Comparison of ENCODE assay signal across 8 cellular contexts in genomic region chr19:27794444-27795042, GRCh38.
DNase-seq lines count a peak whose midpoint lies in the region; ATAC-seq and TF ChIP-seq lines count a peak whose summit lies in the region.

No MANE protein-coding gene starts in this region.

- H3K27ac Mint-ChIP-seq in HFFc6 (peak overlapping the region; percentile 72), memory B cell (peak overlapping the region; percentile 41)

- H3K36me3 Mint-ChIP-seq in HFFc6 (ENCODE audit: low read depth) = peaks cover 14% of the 10 kb centered on the region
- peaks cover 4% of the 10 kb centered on the region for H3K36me3 Mint-ChIP-seq in memory B cell

- H3K4me3 Mint-ChIP-seq in HFFc6 (peak overlapping the region; percentile 93), memory B cell (peak overlapping the region; percentile 95)

- ATAC-seq in memory B cell (ENCODE audit: low read depth) = no peak

- H3K27me3 ChIP-seq in dorsolateral prefrontal cortex = no peaks in the 10 kb centered on the region

- H3K9me3 Mint-ChIP-seq in HFFc6 (no peaks in the 10 kb centered on the region), memory B cell (no peaks in the 10 kb centered on the region)

- intact Hi-C loops in dorsolateral prefrontal cortex (cut with DNase I) = loop anchor here (2.0 to 5.0 kb wide), 2 partner anchors 112 to 113 kb away; no protein-coding TSS in a partner anchor

- peak; percentile 55 for DNase-seq in GM03348 (ENCODE audit: low spot score)
- DNase-seq in HFFc6 = peak; percentile 44
- DNase-seq in RKO (ENCODE audit: low spot score) = peak; percentile 63
- peak in 2 of 10 donors; percentile 10 to 48 for DNase-seq in dorsolateral prefrontal cortex
- DNase-seq in memory B cell (ENCODE audit: low spot score in 2 of 2) = no peak
- peak; percentile 48 for DNase-seq in ureter (ENCODE audit: low spot score)
- no peak for DNase-seq in NCI-H2107 treated with DMSO at 0.1 percent for 48 hours (lab: John Stamatoyannopoulos, UW; ENCODE audit: unreplicated experiment)
- no peak for DNase-seq in NCI-H69 (lab: John Stamatoyannopoulos, UW)

- peak overlapping the region in 55 of 59 donors; percentile 29 to 97 (median 89) for H3K27ac ChIP-seq in dorsolateral prefrontal cortex

- H3K4me1 Mint-ChIP-seq in HFFc6 (ENCODE audit: low read depth) = peaks cover 20% of the 10 kb centered on the region
- peaks cover 18% of the 10 kb centered on the region for H3K4me1 Mint-ChIP-seq in memory B cell

- H3K27me3 Mint-ChIP-seq in HFFc6 (ENCODE audit: insufficient read depth) (no peaks in the 10 kb centered on the region), memory B cell (no peaks in the 10 kb centered on the region)

- TF ChIP-seq CTCF in HFFc6 (IDR thresholded peaks at IDR 0.05) (no peak), dorsolateral prefrontal cortex (IDR thresholded peaks at IDR 0.05 in 54 of 56, conservative IDR thresholded peaks at IDR 0.05 in 2 of 56; ENCODE audit: low read depth in 1 of 56, partially characterized antibody in 56 of 56) (no peak)

- peak overlapping the region; percentile 56 to 99 (median 82) for H3K4me3 ChIP-seq in dorsolateral prefrontal cortex

Comparison
In these comparisons a context has a peak if more than half of its experiments do, and no peak if none do; other contexts are left out.
1. DNase-seq: peak in GM03348 (single experiment), HFFc6 (single experiment), RKO (single experiment) and ureter (single experiment); none in memory B cell (0 of 2), NCI-H2107 treated with DMSO at 0.1 percent for 48 hours (single experiment) and NCI-H69 (single experiment).